ENCODE assay signal across 18 cellular contexts in the genomic region with DNA sequence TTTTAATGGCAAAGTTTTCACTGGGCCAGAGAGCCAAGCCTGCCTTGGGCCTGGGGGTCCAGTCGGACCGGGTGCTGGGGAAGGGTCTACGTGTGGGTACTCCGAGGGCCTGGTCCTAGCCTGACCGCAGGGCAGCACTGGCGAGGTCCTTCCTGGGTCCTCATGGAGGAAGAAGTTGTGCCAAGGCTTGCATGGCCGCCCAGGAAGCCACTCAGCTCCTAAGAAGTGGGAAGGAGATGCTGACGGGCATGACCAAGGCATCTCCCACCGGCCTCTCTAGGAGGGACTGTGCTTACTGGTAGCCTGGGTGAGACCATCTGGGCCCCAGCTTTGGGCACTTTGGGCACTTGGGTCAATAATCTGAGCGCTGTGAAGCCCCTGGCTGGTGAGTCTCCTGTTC. TPM values are rescaled to one million over a fixed set of nuclear protein-coding genes. Genes with fewer than 3 reads are reported as not detected.
DNase-seq lines count a peak whose midpoint lies in the region; ATAC-seq and TF ChIP-seq lines count a peak whose summit lies in the region.
"Had no signal": no experiment of that assay in that cellular context is flagged by ENCODE, and none has a peak within 500 bp of the region (broad histone marks: within the 10 kb centered on the region; RNA-seq: fewer than 3 reads in every experiment).

No MANE protein-coding gene starts in this region.

- H2BK15ac ChIP-seq in H9 (ENCODE audit: low read depth, low read length), result no peak overlapping the region

- no peaks in the 10 kb centered on the region for H3K79me2 ChIP-seq in H9 (ENCODE audit: insufficient read depth, low read length)

- H4K91ac ChIP-seq in H9 (ENCODE audit: insufficient read length, low read depth, low read length), result no peak overlapping the region

- H3K4me2 ChIP-seq in BLaER1 treated with 17β-estradiol and CSF1 and Interleukin-3, amounts not matched to agents 10 nM and 100 nM, result peak overlapping the region in 10 of 11 experiments; percentile 24 to 69 (median 56); a peak in 15 of 22 replicates
- H3K4me2 ChIP-seq in H9 (ENCODE audit: insufficient read depth, insufficient read length, low read length), result no peak overlapping the region
- H3K4me2 ChIP-seq: A549 had no signal

- no peak for TF ChIP-seq POLR2A in spleen (IDR thresholded peaks at IDR 0.05)

- H3K9ac ChIP-seq in BLaER1 treated with 17β-estradiol and CSF1 and Interleukin-3, amounts not matched to agents 10 nM and 100 nM, result no peak overlapping the region
- H3K9ac ChIP-seq in H9 (ENCODE audit: extremely low read depth, insufficient read length, low read length), result no peak overlapping the region
- H3K9ac ChIP-seq: GM23248 had no signal

- H4K20me1 ChIP-seq in BLaER1 treated with 17β-estradiol and CSF1 and Interleukin-3, amounts not matched to agents 10 nM and 100 nM, result no peaks in the 10 kb centered on the region
- no peaks in the 10 kb centered on the region for H4K20me1 ChIP-seq in H9 (ENCODE audit: control insufficient read depth, insufficient read depth, insufficient read length)

- no peak overlapping the region for H3K27ac Mint-ChIP-seq in H9
- H3K27ac Mint-ChIP-seq: CD14-positive monocyte; CD8-positive, alpha-beta T cell had no signal

- no peak overlapping the region for H2BK20ac ChIP-seq in H9 (ENCODE audit: low read depth, low read length, poor library complexity, severe bottlenecking)

- 0 out of 22 replicates have a peak, but pooled peaks cover 0 to 4% (median 0%) of the 10 kb centered on the region in 11 experiments for H3K9me3 ChIP-seq in BLaER1 treated with 17β-estradiol and CSF1 and Interleukin-3, amounts not matched to agents 10 nM and 100 nM (replicated peaks in 1 of 11)
- no peaks in the 10 kb centered on the region for H3K9me3 ChIP-seq in H9 (ENCODE audit: control insufficient read depth, low read depth, low read length)
- peaks cover 0 to 4% (median 0%) of the 10 kb centered on the region in 8 donors for H3K9me3 ChIP-seq in spleen
- H3K9me3 ChIP-seq: A549, BE2C had no signal

- no peaks in the 10 kb centered on the region for H3K36me3 Mint-ChIP-seq in H9 (ENCODE audit: insufficient read depth in 1 of 3, low read depth in 3 of 3)
- H3K36me3 Mint-ChIP-seq: CD14-positive monocyte; CD8-positive, alpha-beta T cell had no signal

- H2AFZ ChIP-seq in H9 (ENCODE audit: low read length), result no peak overlapping the region
- H2AFZ ChIP-seq: GM23248 had no signal

- H3K4me3 ChIP-seq in BLaER1 treated with 17β-estradiol and CSF1 and Interleukin-3, amounts not matched to agents 10 nM and 100 nM, result no peak overlapping the region
- no peak overlapping the region for H3K4me3 ChIP-seq in spleen
- H3K4me3 ChIP-seq: A549, GM23248 had no signal

- H3K4ac ChIP-seq in H9 (ENCODE audit: low read depth, low read length), result no peak overlapping the region

- H3K27me3 Mint-ChIP-seq in H9 (ENCODE audit: low read depth), result peaks cover 70% of the 10 kb centered on the region

- intact Hi-C loops in spleen (cut with DNase I; ENCODE audit: low total_unique reads), result no loop called here

- no peak overlapping the region for H3K27ac ChIP-seq in BLaER1 treated with 17β-estradiol and CSF1 and Interleukin-3, amounts not matched to agents 10 nM and 100 nM
- no peak overlapping the region for H3K27ac ChIP-seq in H9 (ENCODE audit: insufficient read length, low read depth, low read length)
- H3K27ac ChIP-seq in spleen, result no peak overlapping the region
- H3K27ac ChIP-seq: GM23248 had no signal

- no peak overlapping the region for H3K14ac ChIP-seq in H9 (ENCODE audit: insufficient read depth, low read length)

- no peak overlapping the region for H3K18ac ChIP-seq in H9 (ENCODE audit: insufficient read length, low read depth, low read length)

- TF ChIP-seq CTCF in H9 (conservative IDR thresholded peaks at IDR 0.05) (no peak), spleen (IDR thresholded peaks at IDR 0.05 in 8 of 11, conservative IDR thresholded peaks at IDR 0.05 in 3 of 11) (no peak)

- H2AK5ac ChIP-seq in H9 (ENCODE audit: insufficient read length, low read length), result no peak overlapping the region

- no peak overlapping the region for H3T11ph ChIP-seq in H9 (ENCODE audit: low read length)

- H3K23me2 ChIP-seq in H9 (ENCODE audit: insufficient read length, low read depth, low read length, poor library complexity, severe bottlenecking), result no peaks in the 10 kb centered on the region

- H3K4me1 Mint-ChIP-seq in H9, result peaks cover 20 to 39% of the 10 kb centered on the region in 2 experiments

- WGBS in H9 (ENCODE audit: extremely low coverage, insufficient read length, low lambda C conversion rate), result no CpG with 5 or more reads among the region's 10 CpGs
- 90 to 93% (median 91%) methylated on average over 9 to 10 of the region's 10 CpGs for WGBS in spleen, 5 donors

- no peak overlapping the region for H2BK120ac ChIP-seq in H9 (ENCODE audit: low read depth, low read length, poor library complexity, severe bottlenecking)

- no peak overlapping the region for H2BK12ac ChIP-seq in H9 (ENCODE audit: insufficient read length, low read depth, low read length)

- peak; percentile 22 for DNase-seq in H9
- DNase-seq in mesenteric fat pad (ENCODE audit: low spot score), result peak; percentile 81
- DNase-seq in spleen, result peak; percentile 64
- no peak for DNase-seq in HT-29 (ENCODE audit: low spot score)
- no peak for DNase-seq in amniotic stem cell (lab: John Stamatoyannopoulos, UW)
- DNase-seq: BE2C; CD8-positive, alpha-beta T cell; COR-L47; DMS153; DMS79 treated with DMSO at 0.1 percent for 48 hours; EL; GM23248 had no signal

- no peak overlapping the region for H3K23ac ChIP-seq in H9 (ENCODE audit: insufficient read length, low read depth, low read length)

- no peak for ATAC-seq in HG03045 (IDR thresholded peaks at IDR 0.05; ENCODE audit: unreplicated experiment)
- ATAC-seq: A549; CD8-positive, alpha-beta T cell had no signal

- no peaks in the 10 kb centered on the region for H3K27me3 ChIP-seq in BLaER1 treated with 17β-estradiol and CSF1 and Interleukin-3, amounts not matched to agents 10 nM and 100 nM
- H3K27me3 ChIP-seq in H9 (ENCODE audit: insufficient read depth, low read length), result no peaks in the 10 kb centered on the region
- H3K27me3 ChIP-seq in spleen (replicated peaks in 1 of 7), result peaks cover 0 to 31% (median 4%) of the 10 kb centered on the region in 7 donors
- H3K27me3 ChIP-seq: BE2C had no signal

- H3K79me1 ChIP-seq in H9 (ENCODE audit: insufficient read depth, low read depth, low read length, poor library complexity, severe bottlenecking), result no peaks in the 10 kb centered on the region

- H3K9me3 Mint-ChIP-seq in H9, result peaks cover 0 to 4% of the 10 kb centered on the region in 2 experiments; a peak in 2 of 5 replicates

- no peak overlapping the region for H4K5ac ChIP-seq in H9 (ENCODE audit: insufficient read length, low read depth, low read length)

- peaks cover 18 to 55% (median 49%) of the 10 kb centered on the region in 10 experiments for H3K4me1 ChIP-seq in BLaER1 treated with 17β-estradiol and CSF1 and Interleukin-3, amounts not matched to agents 10 nM and 100 nM
- H3K4me1 ChIP-seq in H9 (ENCODE audit: insufficient read depth, low read length) (no peaks in the 10 kb centered on the region; the same call in 1 of the 2 replicates), spleen (peaks cover 0 to 9% (median 2%) of the 10 kb centered on the region in 6 donors)

- H3K56ac ChIP-seq in H9 (ENCODE audit: insufficient read length, low read depth, low read length), result no peak overlapping the region

- H2BK5ac ChIP-seq in H9 (ENCODE audit: insufficient read length, low read length), result no peak overlapping the region

- H3K4me3 Mint-ChIP-seq in H9, result no peak overlapping the region
- H3K4me3 Mint-ChIP-seq: CD8-positive, alpha-beta T cell had no signal

- no peak overlapping the region for H4K8ac ChIP-seq in H9 (replicated peaks; ENCODE audit: insufficient read length, low read depth, low read length)

- H3K36me3 ChIP-seq in BLaER1 treated with 17β-estradiol and CSF1 and Interleukin-3, amounts not matched to agents 10 nM and 100 nM, result no peaks in the 10 kb centered on the region
- H3K36me3 ChIP-seq in spleen, result no peaks in the 10 kb centered on the region
- H3K36me3 ChIP-seq: BE2C had no signal

RNA-seq across cellular contexts. Expression of a gene that starts 22.6 kb away (rescaled TPM):
- total RNA-seq in H9 (2021), result not detected in 2 replicates
- total RNA-seq in mesenteric fat pad, result not detected
- not detected for total RNA-seq in spleen
- polyA plus RNA-seq in spleen, result not detected
- total RNA-seq in HT-29 (2014; rRNA removed; shearing (Covaris generic)), result not detected in 2 replicates
- total RNA-seq: CD8-positive, alpha-beta T cell; GM23248; HT1080 had no signal
- polyA plus RNA-seq: AG04450, CD14-positive monocyte, GM23248 had no signal

Comparison
In these comparisons a context has a peak if more than half of its experiments do, and no peak if none do; other contexts are left out.
1. DNase-seq: peak in H9 (single experiment), mesenteric fat pad (single experiment) and spleen (single experiment); none in HT-29 (single experiment) and amniotic stem cell (single experiment).